In genomic region chr17:19397556-19398041, GRCh38 we compare ENCODE assay signal across 12 cellular contexts. TPM values are rescaled to one million over a fixed set of nuclear protein-coding genes. Genes with fewer than 3 reads are reported as not detected.
A peak's percentile ranks its signal among the peaks of the same experiment; 100 is the strongest.
DNase-seq lines count a peak whose midpoint lies in the region; ATAC-seq, FAIRE-seq and TF ChIP-seq lines count a peak whose summit lies in the region.
"Had no signal": no experiment of that assay in that cellular context is flagged by ENCODE, and none has a peak within 500 bp of the region (broad histone marks: within the 10 kb centered on the region; RNA-seq: fewer than 3 reads in every experiment).

No MANE protein-coding gene starts in this region.

- intact Hi-C loops in HCT116 (cut with micrococcal nuclease), result no loop called here
- intact Hi-C loops in K562 (cut with micrococcal nuclease), result no loop called here

- H3K27ac ChIP-seq in HCT116 (ENCODE audit: low read depth, low read length), result 0 out of 2 replicates have a peak overlapping the region, but pooled peaks have one; percentile 16
- H3K27ac ChIP-seq in K562 (ENCODE audit: extremely low read depth, low read depth, low read length), result no peak overlapping the region
- no peak overlapping the region for H3K27ac ChIP-seq in keratinocyte (ENCODE audit: control insufficient read depth, insufficient read depth, low read length)
- peak overlapping the region; percentile 41 for H3K27ac ChIP-seq in stomach smooth muscle (ENCODE audit: low read length)

- TF ChIP-seq RAD21 in HCT116 (IDR thresholded peaks at IDR 0.05; ENCODE audit: low read depth) (no peak; the same call in 1 of the 2 replicates), K562 (CRISPR knock-in tag; conservative IDR thresholded peaks at IDR 0.05 in 1 of 2, IDR thresholded peaks at IDR 0.05 in 1 of 2) (no peak)

- dilution Hi-C loops in keratinocyte (cut with MboI; ENCODE audit: extremely low pct_ligation_motif_present, low sequenced_read_pairs), result no loop called here

- no peaks in the 10 kb centered on the region for H3K36me3 ChIP-seq in HCT116 (ENCODE audit: control insufficient read depth in 1 of 2, insufficient read depth in 2 of 2, low read length in 2 of 2)
- no peaks in the 10 kb centered on the region for H3K36me3 ChIP-seq in K562 (ENCODE audit: control insufficient read depth, insufficient read depth, low read length)
- H3K36me3 ChIP-seq in keratinocyte (ENCODE audit: control insufficient read depth in 2 of 2, extremely low read depth in 1 of 2, insufficient read depth in 2 of 2, low read length in 2 of 2), result no peaks in the 10 kb centered on the region
- no peaks in the 10 kb centered on the region for H3K36me3 ChIP-seq in stomach smooth muscle (ENCODE audit: control insufficient read depth in 2 of 2, insufficient read depth in 2 of 2, low read length in 2 of 2)

- H3K27me3 ChIP-seq in HCT116 (ENCODE audit: insufficient read depth, low read length) (no peaks in the 10 kb centered on the region), K562 (ENCODE audit: control insufficient read depth in 2 of 2, insufficient read depth in 2 of 2, low read length in 2 of 2) (peaks cover 0 to 9% of the 10 kb centered on the region in 2 experiments; a peak in 1 of 5 replicates), keratinocyte (ENCODE audit: control insufficient read depth, extremely low read depth, insufficient read depth, low read length) (no peaks in the 10 kb centered on the region), stomach smooth muscle (ENCODE audit: control insufficient read depth in 1 of 2, insufficient read depth in 2 of 2, low read length in 2 of 2) (no peaks in the 10 kb centered on the region)

- H3K9me1 ChIP-seq in K562 (ENCODE audit: control insufficient read depth, insufficient read depth, low read length) (no peaks in the 10 kb centered on the region), keratinocyte (ENCODE audit: control insufficient read depth, extremely low read depth, insufficient read depth, low read length) (no peaks in the 10 kb centered on the region)

- no peak for TF ChIP-seq EP300 in K562 (IDR thresholded peaks at IDR 0.05; ENCODE audit: low read length)

- CTCF ChIA-PET in HCT116 (lab: Charles Lee) (no interaction called here), K562 (lab: Yijun Ruan, JAX; ENCODE audit: low intra/inter-chr PET ratio) (no interaction called here)

- TF ChIP-seq CTCF in HCT116 (IDR thresholded peaks at IDR 0.05 in 2 of 3, conservative IDR thresholded peaks at IDR 0.05 in 1 of 3; ENCODE audit: borderline replicate concordance in 1 of 3, insufficient read depth in 1 of 3, low read depth in 2 of 3, low read length in 2 of 3) (peak in 1 of 3 experiments; percentile 11; a peak in 1 of 6 replicates), K562 (IDR thresholded peaks at IDR 0.05 in 2 of 3, conservative IDR thresholded peaks at IDR 0.05 in 1 of 3; ENCODE audit: insufficient read depth in 2 of 3, low read depth in 1 of 3, low read length in 3 of 3) (peak in 2 of 3 experiments; percentile 19 to 22; a peak in 3 of 6 replicates), keratinocyte (optimal IDR thresholded peaks at IDR 0.05 in 1 of 3, IDR thresholded peaks at IDR 0.05 in 1 of 3, conservative IDR thresholded peaks at IDR 0.05 in 1 of 3; ENCODE audit: extremely low read depth in 1 of 3, insufficient read depth in 2 of 3, low read length in 3 of 3) (peak; percentile 19 to 46 (median 43))

- ATAC-seq in HCT116 (0 out of 2 replicates have a peak, but pooled peaks have one; percentile 20), K562 (no peak), HG02852 (IDR thresholded peaks at IDR 0.05; ENCODE audit: unreplicated experiment) (no peak)

- no peak for TF ChIP-seq POLR2A in HCT116 (IDR thresholded peaks at IDR 0.05; ENCODE audit: borderline replicate concordance, extremely low read depth, insufficient read depth, insufficient read length)
- TF ChIP-seq POLR2A in K562 (conservative IDR thresholded peaks at IDR 0.05), result no peak

- H3K9me2 ChIP-seq in HCT116 (ENCODE audit: insufficient read depth), result no peaks in the 10 kb centered on the region

- H3K4me1 ChIP-seq in HCT116 (ENCODE audit: control insufficient read depth in 1 of 2, insufficient read depth in 2 of 2, low read length in 2 of 2) (peaks cover 14 to 16% of the 10 kb centered on the region in 2 experiments), K562 (replicated peaks in 1 of 2; ENCODE audit: control insufficient read depth in 2 of 2, insufficient read depth in 2 of 2, low read length in 2 of 2) (no peaks in the 10 kb centered on the region), keratinocyte (ENCODE audit: control insufficient read depth, extremely low read depth, insufficient read depth, low read length) (peaks cover 11% of the 10 kb centered on the region), stomach smooth muscle (ENCODE audit: control insufficient read depth, insufficient read depth, low read length) (peaks cover 23% of the 10 kb centered on the region)

- BruUV-seq in HCT116 (replicated peaks; lab: Mats Ljungman, UMichigan) (no TSS peak), K562 (replicated peaks; lab: Mats Ljungman, UMichigan) (no TSS peak)

- in situ Hi-C loops in K562 (cut with MboI), result no loop called here

- FAIRE-seq in K562 (lab: Jason Lieb, UNC), result no peak
- FAIRE-seq in keratinocyte (lab: Jason Lieb, UNC), result no peak

- H3K4me2 ChIP-seq in HCT116 (ENCODE audit: low read length) (peak overlapping the region; percentile 41), K562 (ENCODE audit: insufficient read depth, low read length) (no peak overlapping the region), keratinocyte (ENCODE audit: control insufficient read depth, extremely low read depth, insufficient read depth, low read depth, low read length) (no peak overlapping the region)

- RAD21 ChIA-PET in HCT116 (lab: Charles Lee; ENCODE audit: low non-redundant PET in 1 of 2, low total read pairs in 2 of 2, uncharacterized antibody in 2 of 2, unreplicated experiment in 2 of 2), result no interaction called here

- H2AFZ ChIP-seq in HCT116 (ENCODE audit: low read depth, low read length, poor library complexity, severe bottlenecking) (no peak overlapping the region), K562 (ENCODE audit: low read depth, low read length) (no peak overlapping the region), keratinocyte (ENCODE audit: control insufficient read depth, low read length) (peak overlapping the region; percentile 26)

- no peaks in the 10 kb centered on the region for H3K79me2 ChIP-seq in HCT116 (ENCODE audit: insufficient read depth, low read length)
- H3K79me2 ChIP-seq in K562 (ENCODE audit: control insufficient read depth, insufficient read depth, low read length), result no peaks in the 10 kb centered on the region
- H3K79me2 ChIP-seq in keratinocyte (ENCODE audit: control insufficient read depth, insufficient read depth, low read length), result no peaks in the 10 kb centered on the region

- DNase-seq in HCT116 (ENCODE audit: low read depth, low spot score) (no peak), K562 (ENCODE audit: extremely low read depth in 1 of 4, low spot score in 3 of 4) (no peak), keratinocyte (ENCODE audit: low read depth, low spot score) (no peak), NCI-H1694 (lab: John Stamatoyannopoulos, UW) (no peak), GDM1 (lab: John Stamatoyannopoulos, UW) (no peak), NCI-H446 treated with DMSO at 0.1 percent for 48 hours (lab: John Stamatoyannopoulos, UW) (no peak)
- DNase-seq: activated CD4-positive, CD25-positive, alpha-beta regulatory T cell treated with anti-CD3 and anti-CD28 coated beads, Interleukin-2, amount 50 U/mL, for 72 hours; effector CD4-positive, alpha-beta T cell; NCI-H2107 had no signal

- H3K9ac ChIP-seq in HCT116 (ENCODE audit: low read length), result 0 out of 2 replicates have a peak overlapping the region, but pooled peaks have one; percentile 2
- no peak overlapping the region for H3K9ac ChIP-seq in K562 (ENCODE audit: insufficient read depth in 1 of 2, low read depth in 2 of 2, low read length in 2 of 2)
- no peak overlapping the region for H3K9ac ChIP-seq in keratinocyte (ENCODE audit: control insufficient read depth, extremely low read depth, insufficient read depth, low read length)
- H3K9ac ChIP-seq in stomach smooth muscle (ENCODE audit: low read length in 2 of 2), result no peak overlapping the region

- H3K9me3 ChIP-seq in HCT116 (ENCODE audit: control insufficient read depth in 1 of 2, insufficient read depth in 1 of 2, low read depth in 1 of 2, low read length in 2 of 2) (no peaks in the 10 kb centered on the region), K562 (replicated peaks; ENCODE audit: control insufficient read depth, insufficient read depth, low read depth, low read length) (no peaks in the 10 kb centered on the region), keratinocyte (ENCODE audit: control insufficient read depth, low read depth, low read length) (no peaks in the 10 kb centered on the region), stomach smooth muscle (ENCODE audit: control insufficient read depth in 2 of 2, low read length in 2 of 2) (no peaks in the 10 kb centered on the region)

- 17% methylated on average over 6 of the region's 6 CpGs for WGBS in K562 (ENCODE audit: insufficient coverage, low coverage, missing lambda C conversion rate)

- POLR2A ChIA-PET in HCT116 (lab: Charles Lee), result no interaction called here
- POLR2A ChIA-PET in K562 (lab: Yijun Ruan, JAX), result interaction anchor here (0.5 to 1.3 kb wide), 2 partner anchors 11 to 36 kb away, joined by 3 to 4 read pairs; no protein-coding TSS in a partner anchor

- no peaks in the 10 kb centered on the region for H4K20me1 ChIP-seq in HCT116 (ENCODE audit: insufficient read depth)
- no peaks in the 10 kb centered on the region for H4K20me1 ChIP-seq in K562 (replicated peaks; ENCODE audit: control insufficient read depth, insufficient read depth, low read length)
- no peaks in the 10 kb centered on the region for H4K20me1 ChIP-seq in keratinocyte (ENCODE audit: control insufficient read depth, extremely low read depth, insufficient read depth, low read length)

- no peak overlapping the region for H3K4me3 ChIP-seq in HCT116 (replicated peaks in 1 of 2; ENCODE audit: low read depth in 1 of 2, low read length in 2 of 2)
- H3K4me3 ChIP-seq in K562, result no peak overlapping the region
- H3K4me3 ChIP-seq in keratinocyte (ENCODE audit: control insufficient read depth in 2 of 3, extremely low read depth in 1 of 3, insufficient read depth in 2 of 3, low read depth in 1 of 3, low read length in 3 of 3), result no peak overlapping the region
- H3K4me3 ChIP-seq in stomach smooth muscle (ENCODE audit: low read length in 2 of 2), result no peak overlapping the region

RNA-seq across cellular contexts. Expression of gene MFAP4, which starts 10.6 kb away (rescaled TPM):
- 0.52 TPM for total RNA-seq in HCT116 (2021; ENCODE audit: unreplicated experiment)
- 0.16 and 0.39 TPM in 2 replicates for polyA plus RNA-seq in HCT116 (2012)
- not detected in 2 replicates for total RNA-seq in K562 (2011; cell fraction: chromatin; rRNA removed; ENCODE audit: low replicate concordance)
- not detected in 2 replicates for total RNA-seq in K562 (2011; cell fraction: nucleolus; rRNA removed)
- not detected in 2 replicates for total RNA-seq in K562 (2011; cell fraction: nucleoplasm; rRNA removed)
- total RNA-seq in K562 (2014; rRNA removed), result not detected in 2 replicates
- total RNA-seq in K562 (2014; rRNA removed; fragmentation: Illumina TruSeq; extraction: Trizol), result not detected in 2 replicates
- total RNA-seq in K562 (2015; rRNA removed; fragmentation: Illumina TruSeq; extraction: Trizol), result not detected in 2 replicates
- 0.24 and 0.36 TPM in 2 replicates for total RNA-seq in K562 (2021)
- not detected in 2 replicates for polyA plus RNA-seq in K562 (2011; rRNA removed)
- polyA plus RNA-seq in K562 (2011; cell fraction: cytosol; rRNA removed), result not detected in 2 replicates
- polyA plus RNA-seq in K562 (2011; cell fraction: nucleus; rRNA removed), result not detected in 2 replicates
- 1.0 TPM in 1 of 2 replicates, not detected in the other for polyA plus RNA-seq in K562 (2012)
- not detected in 2 replicates for polyA plus RNA-seq in K562 (2014; fragmentation: Illumina TruSeq; extraction: Trizol)
- under 1 TPM in 1 of 2 experiments, not detected in 1; 0.07 TPM for polyA plus RNA-seq in K562 (2014; fragmentation: Nextera tagmentation; extraction: Ambion mirVana)
- polyA plus RNA-seq in K562 (2014; rRNA removed), result not detected in 2 replicates
- polyA minus RNA-seq in K562 (2011; rRNA and poly(A)+ RNA removed), result not detected in 2 replicates
- polyA minus RNA-seq in K562 (2011; cell fraction: cytosol; rRNA and poly(A)+ RNA removed), result not detected in 2 replicates
- polyA minus RNA-seq in K562 (2011; cell fraction: nucleus; rRNA and poly(A)+ RNA removed), result not detected in 2 replicates
- polyA plus RNA-seq in keratinocyte, result not detected in 3 replicates
- polyA plus RNA-seq in keratinocyte (2011; ENCODE audit: low read depth), result not detected
- not detected in 2 replicates for polyA plus RNA-seq in keratinocyte (2011; cell fraction: cytosol; rRNA removed)
- polyA plus RNA-seq in keratinocyte (2011; cell fraction: nucleus; rRNA removed), result not detected in 2 replicates
- polyA plus RNA-seq in keratinocyte (2012; ENCODE audit: low replicate concordance), result 0.32 and 0.38 TPM in 2 replicates
- polyA minus RNA-seq in keratinocyte, result not detected in 3 replicates
- not detected for polyA minus RNA-seq in keratinocyte (2011; cell fraction: cytosol; rRNA and poly(A)+ RNA removed)
- polyA minus RNA-seq in keratinocyte (2011; cell fraction: nucleus; rRNA and poly(A)+ RNA removed), result not detected in 2 replicates
- polyA plus RNA-seq: IgD-negative memory B cell had no signal

RNA-seq across cellular contexts. Expression of gene RNF112, which starts 13.4 kb away (rescaled TPM):
- total RNA-seq in HCT116 (2021; ENCODE audit: unreplicated experiment) (0.98 TPM), K562 (2014; rRNA removed) (0.05 TPM in 1 of 2 replicates, not detected in the other), K562 (2014; rRNA removed; fragmentation: Illumina TruSeq; extraction: Trizol) (not detected in 2 replicates), K562 (2015; rRNA removed; fragmentation: Illumina TruSeq; extraction: Trizol) (not detected in 2 replicates), K562 (2021) (not detected in 2 replicates)
- 0.81 and 1.2 TPM in 2 replicates for polyA plus RNA-seq in HCT116 (2012)
- total RNA-seq in K562 (2011; cell fraction: chromatin; rRNA removed; ENCODE audit: low replicate concordance), result not detected in 2 replicates
- total RNA-seq in K562 (2011; cell fraction: nucleolus; rRNA removed), result not detected in 2 replicates
- not detected in 2 replicates for total RNA-seq in K562 (2011; cell fraction: nucleoplasm; rRNA removed)
- polyA plus RNA-seq in K562 (2011; rRNA removed) (not detected in 2 replicates), K562 (2014; fragmentation: Illumina TruSeq; extraction: Trizol) (not detected in 2 replicates), K562 (2014; fragmentation: Nextera tagmentation; extraction: Ambion mirVana) (not detected), K562 (2014; rRNA removed) (not detected in 2 replicates), keratinocyte (0.05 to 0.13 TPM in 2 of 3 replicates, not detected in the other)
- not detected in 2 replicates for polyA plus RNA-seq in K562 (2011; cell fraction: cytosol; rRNA removed)
- 0.08 and 0.13 TPM in 2 replicates for polyA plus RNA-seq in K562 (2011; cell fraction: nucleus; rRNA removed)
- 0.11 TPM in 1 of 2 replicates, not detected in the other for polyA plus RNA-seq in K562 (2012)
- not detected in 2 replicates for polyA minus RNA-seq in K562 (2011; rRNA and poly(A)+ RNA removed)
- not detected in 2 replicates for polyA minus RNA-seq in K562 (2011; cell fraction: cytosol; rRNA and poly(A)+ RNA removed)
- polyA minus RNA-seq in K562 (2011; cell fraction: nucleus; rRNA and poly(A)+ RNA removed), result not detected in 2 replicates
- polyA plus RNA-seq in keratinocyte (2011; ENCODE audit: low read depth), result 1.2 TPM
- polyA plus RNA-seq in keratinocyte (2011; cell fraction: cytosol; rRNA removed), result not detected in 2 replicates
- polyA plus RNA-seq in keratinocyte (2011; cell fraction: nucleus; rRNA removed), result 0.32 and 0.59 TPM in 2 replicates
- 0.05 and 1.9 TPM in 2 replicates for polyA plus RNA-seq in keratinocyte (2012; ENCODE audit: low replicate concordance)
- polyA minus RNA-seq in keratinocyte, result 0.07 to 0.10 TPM in 2 of 3 replicates, not detected in the other
- polyA minus RNA-seq in keratinocyte (2011; cell fraction: cytosol; rRNA and poly(A)+ RNA removed), result not detected
- not detected in 2 replicates for polyA minus RNA-seq in keratinocyte (2011; cell fraction: nucleus; rRNA and poly(A)+ RNA removed)
- polyA plus RNA-seq: IgD-negative memory B cell had no signal

RNA-seq across cellular contexts. Expression of gene MAPK7, which starts 19.3 kb away (rescaled TPM):
- total RNA-seq in HCT116 (2021; ENCODE audit: unreplicated experiment) (15.3 TPM), K562 (2014; rRNA removed) (2.5 and 4.5 TPM in 2 replicates), K562 (2014; rRNA removed; fragmentation: Illumina TruSeq; extraction: Trizol) (1.1 TPM in 2 replicates), K562 (2015; rRNA removed; fragmentation: Illumina TruSeq; extraction: Trizol) (2.5 and 2.7 TPM in 2 replicates), K562 (2021) (7.4 and 7.5 TPM in 2 replicates)
- polyA plus RNA-seq in HCT116 (2012), result 12.2 and 14.8 TPM in 2 replicates
- total RNA-seq in K562 (2011; cell fraction: chromatin; rRNA removed; ENCODE audit: low replicate concordance), result 7.3 and 21.2 TPM in 2 replicates
- 8.8 and 12.7 TPM in 2 replicates for total RNA-seq in K562 (2011; cell fraction: nucleolus; rRNA removed)
- 5.4 and 6.3 TPM in 2 replicates for total RNA-seq in K562 (2011; cell fraction: nucleoplasm; rRNA removed)
- polyA plus RNA-seq in K562 (2011; rRNA removed) (2.5 and 2.9 TPM in 2 replicates), K562 (2014; fragmentation: Illumina TruSeq; extraction: Trizol) (3.3 and 5.5 TPM in 2 replicates), K562 (2014; fragmentation: Nextera tagmentation; extraction: Ambion mirVana) (under 1 TPM; 0.46 to 0.68 TPM), K562 (2014; rRNA removed) (4.3 and 6.2 TPM in 2 replicates), keratinocyte (4.3 to 11.1 TPM (median 5.4 TPM) in 3 replicates)
- 2.3 and 4.4 TPM in 2 replicates for polyA plus RNA-seq in K562 (2011; cell fraction: cytosol; rRNA removed)
- polyA plus RNA-seq in K562 (2011; cell fraction: nucleus; rRNA removed), result 8.0 and 15.0 TPM in 2 replicates
- polyA plus RNA-seq in K562 (2012), result 5.2 and 6.4 TPM in 2 replicates
- polyA minus RNA-seq in K562 (2011; rRNA and poly(A)+ RNA removed), result 4.3 and 5.0 TPM in 2 replicates
- polyA minus RNA-seq in K562 (2011; cell fraction: cytosol; rRNA and poly(A)+ RNA removed), result 2.9 and 5.5 TPM in 2 replicates
- 14.0 and 14.4 TPM in 2 replicates for polyA minus RNA-seq in K562 (2011; cell fraction: nucleus; rRNA and poly(A)+ RNA removed)
- polyA plus RNA-seq in keratinocyte (2011; ENCODE audit: low read depth), result 2.8 TPM
- 5.5 and 7.5 TPM in 2 replicates for polyA plus RNA-seq in keratinocyte (2011; cell fraction: cytosol; rRNA removed)
- polyA plus RNA-seq in keratinocyte (2011; cell fraction: nucleus; rRNA removed), result 18.1 and 19.4 TPM in 2 replicates
- polyA plus RNA-seq in keratinocyte (2012; ENCODE audit: low replicate concordance), result 12.9 and 14.2 TPM in 2 replicates
- 14.9 to 65.1 TPM (median 19.7 TPM) in 3 replicates for polyA minus RNA-seq in keratinocyte
- polyA minus RNA-seq in keratinocyte (2011; cell fraction: cytosol; rRNA and poly(A)+ RNA removed), result 15.2 TPM
- 25.7 and 26.4 TPM in 2 replicates for polyA minus RNA-seq in keratinocyte (2011; cell fraction: nucleus; rRNA and poly(A)+ RNA removed)

RNA-seq across cellular contexts. Expression of gene B9D1, which starts 35.1 kb away (rescaled TPM):
- total RNA-seq in HCT116 (2021; ENCODE audit: unreplicated experiment) (20.0 TPM), K562 (2014; rRNA removed) (24.0 and 24.9 TPM in 2 replicates), K562 (2014; rRNA removed; fragmentation: Illumina TruSeq; extraction: Trizol) (7.6 and 10.3 TPM in 2 replicates), K562 (2015; rRNA removed; fragmentation: Illumina TruSeq; extraction: Trizol) (8.9 and 10.0 TPM in 2 replicates), K562 (2021) (12.7 and 15.0 TPM in 2 replicates)
- polyA plus RNA-seq in HCT116 (2012), result 22.5 and 31.2 TPM in 2 replicates
- total RNA-seq in K562 (2011; cell fraction: chromatin; rRNA removed; ENCODE audit: low replicate concordance), result 15.4 and 25.4 TPM in 2 replicates
- total RNA-seq in K562 (2011; cell fraction: nucleolus; rRNA removed), result 22.5 and 35.0 TPM in 2 replicates
- 21.7 and 23.8 TPM in 2 replicates for total RNA-seq in K562 (2011; cell fraction: nucleoplasm; rRNA removed)
- polyA plus RNA-seq in K562 (2011; rRNA removed) (23.4 and 28.0 TPM in 2 replicates), K562 (2014; fragmentation: Illumina TruSeq; extraction: Trizol) (14.3 and 18.9 TPM in 2 replicates), K562 (2014; fragmentation: Nextera tagmentation; extraction: Ambion mirVana) (10 to 100 TPM in 1 of 2 experiments, 1 to 10 TPM in 1; 9.5 to 17.9 TPM), K562 (2014; rRNA removed) (26.5 and 28.8 TPM in 2 replicates), keratinocyte (27.1 to 31.7 TPM (median 30.3 TPM) in 3 replicates)
- 26.8 and 45.5 TPM in 2 replicates for polyA plus RNA-seq in K562 (2011; cell fraction: cytosol; rRNA removed)
- polyA plus RNA-seq in K562 (2011; cell fraction: nucleus; rRNA removed), result 43.7 and 59.8 TPM in 2 replicates
- 14.9 and 22.4 TPM in 2 replicates for polyA plus RNA-seq in K562 (2012)
- 7.7 and 16.5 TPM in 2 replicates for polyA minus RNA-seq in K562 (2011; rRNA and poly(A)+ RNA removed)
- 6.1 and 8.9 TPM in 2 replicates for polyA minus RNA-seq in K562 (2011; cell fraction: cytosol; rRNA and poly(A)+ RNA removed)
- 11.6 and 13.3 TPM in 2 replicates for polyA minus RNA-seq in K562 (2011; cell fraction: nucleus; rRNA and poly(A)+ RNA removed)
- 2.7 TPM for polyA plus RNA-seq in keratinocyte (2011; ENCODE audit: low read depth)
- 21.7 and 33.7 TPM in 2 replicates for polyA plus RNA-seq in keratinocyte (2011; cell fraction: cytosol; rRNA removed)
- polyA plus RNA-seq in keratinocyte (2011; cell fraction: nucleus; rRNA removed), result 17.1 and 23.4 TPM in 2 replicates
- polyA plus RNA-seq in keratinocyte (2012; ENCODE audit: low replicate concordance), result 8.4 and 21.4 TPM in 2 replicates
- polyA minus RNA-seq in keratinocyte, result 14.9 to 31.9 TPM (median 26.9 TPM) in 3 replicates
- 18.2 TPM for polyA minus RNA-seq in keratinocyte (2011; cell fraction: cytosol; rRNA and poly(A)+ RNA removed)
- polyA minus RNA-seq in keratinocyte (2011; cell fraction: nucleus; rRNA and poly(A)+ RNA removed), result 8.0 and 8.7 TPM in 2 replicates

Comparison
In these comparisons a context has a peak if more than half of its experiments do, and no peak if none do; other contexts are left out.
1. H3K27ac ChIP-seq: peak in HCT116 (single experiment) and stomach smooth muscle (single experiment); none in K562 (single experiment) and keratinocyte (single experiment).